16 cellular contexts compared by ENCODE assay signal in genomic region chr11:72755794-72756285, GRCh38.
"Had no signal": no experiment of that assay in that cellular context is flagged by ENCODE, and none has a peak within 500 bp of the region (broad histone marks: within the 10 kb centered on the region; RNA-seq: fewer than 3 reads in every experiment).

No MANE protein-coding gene starts in this region.

- H2AFZ ChIP-seq: parathyroid adenoma had no signal

- H3K27ac ChIP-seq: gastroesophageal sphincter, parathyroid adenoma, tibial artery, vagina had no signal

- H3K4me3 Mint-ChIP-seq: activated B cell treated with CpG ODN at 0.5 μM for 24 hours; activated CD4-positive, alpha-beta T cell treated with anti-CD3 and anti-CD28 coated beads, Interleukin-2, amount 10 ng/mL, durations not matched to agents 7 days and 5 days; brain; nephron progenitor cell had no signal

- FAIRE-seq: TTC549 had no signal

- DNase-seq: activated B cell treated with CpG ODN at 0.5 μM for 24 hours; activated CD4-positive, alpha-beta T cell treated with anti-CD3 and anti-CD28 coated beads, Interleukin-2, amount 10 ng/mL, durations not matched to agents 7 days and 5 days; activated naive CD4-positive, alpha-beta T cell treated with anti-CD3 and anti-CD28 coated beads, Interleukin-2, amount 50 U/mL, for 16 hours; amygdala; nephron progenitor cell; retina; stimulated activated CD4-positive, alpha-beta T cell treated with anti-CD3 and anti-CD28 coated beads, Interleukin-4, amount 100 ng/mL, for 4 hours; T-helper 2 cell; tibial artery had no signal

- H3K9ac ChIP-seq: parathyroid adenoma had no signal

- H3K27me3 ChIP-seq: gastroesophageal sphincter, tibial artery, vagina had no signal

- ATAC-seq: gastroesophageal sphincter had no signal

- H3K9me3 ChIP-seq: gastroesophageal sphincter, tibial artery, vagina had no signal

- H3K79me2 ChIP-seq: parathyroid adenoma had no signal

- H3K4me3 ChIP-seq: gastroesophageal sphincter, skin epidermis, tibial artery, vagina had no signal

- H3K9me3 Mint-ChIP-seq: activated B cell treated with CpG ODN at 0.5 μM for 24 hours; activated CD4-positive, alpha-beta T cell treated with anti-CD3 and anti-CD28 coated beads, Interleukin-2, amount 10 ng/mL, durations not matched to agents 7 days and 5 days; activated T-helper 2 cell treated with anti-CD3 and anti-CD28 coated beads, Interferon-gamma antibody, Interleukin-2, Interleukin-4, amounts not matched to agents 10 μg/mL and 5 μg/mL and 100 μg/mL, durations not matched to agents 14 hours and 24 hours and 36 hours; nephron progenitor cell had no signal

- H3K27me3 Mint-ChIP-seq: activated B cell treated with CpG ODN at 0.5 μM for 24 hours; activated CD4-positive, alpha-beta T cell treated with anti-CD3 and anti-CD28 coated beads, Interleukin-2, amount 10 ng/mL, durations not matched to agents 7 days and 5 days had no signal

- H3K27ac Mint-ChIP-seq: activated B cell treated with CpG ODN at 0.5 μM for 24 hours; activated CD4-positive, alpha-beta T cell treated with anti-CD3 and anti-CD28 coated beads, Interleukin-2, amount 10 ng/mL, durations not matched to agents 7 days and 5 days; activated T-helper 2 cell treated with anti-CD3 and anti-CD28 coated beads, Interferon-gamma antibody, Interleukin-2, Interleukin-4, amounts not matched to agents 10 μg/mL and 5 μg/mL and 100 μg/mL, durations not matched to agents 14 hours and 24 hours and 36 hours; nephron progenitor cell had no signal
